7 cellular contexts compared by ENCODE assay signal in the genomic region with DNA sequence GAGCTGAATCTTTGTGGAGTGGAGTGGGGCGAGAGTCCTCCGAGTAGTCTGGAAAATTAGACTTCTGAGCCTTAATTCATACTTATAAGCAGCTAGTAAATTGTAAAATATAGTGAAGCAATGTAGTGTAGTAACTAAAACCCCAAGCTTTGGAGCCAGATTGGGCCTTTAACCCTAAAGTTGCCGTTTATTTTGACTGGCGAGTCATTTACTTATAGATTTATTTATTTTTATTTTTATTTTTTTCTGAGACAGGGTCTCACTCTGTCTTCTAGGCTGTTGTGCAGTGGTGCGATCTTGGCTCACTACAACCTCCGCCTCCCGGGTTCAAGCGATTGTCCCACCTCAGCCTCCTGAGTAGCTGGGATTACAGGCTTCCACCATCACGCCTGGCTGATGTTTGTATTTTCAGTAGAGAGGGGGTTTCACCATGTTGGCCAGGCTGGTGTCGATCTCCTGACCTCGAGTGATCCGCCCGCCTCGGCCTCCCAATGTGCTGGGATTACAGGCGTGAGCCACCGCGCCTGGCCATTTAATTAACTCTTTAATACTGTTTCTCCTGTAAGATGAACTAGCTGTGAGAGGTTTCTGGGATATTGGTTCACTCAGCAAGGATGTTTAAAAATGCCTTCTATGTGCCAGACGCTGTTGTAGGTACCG. TPM values are rescaled to one million over a fixed set of nuclear protein-coding genes. Genes with fewer than 3 reads are reported as not detected.
DNase-seq lines count a peak whose midpoint lies in the region; ATAC-seq, FAIRE-seq and TF ChIP-seq lines count a peak whose summit lies in the region.

No MANE protein-coding gene starts in this region.

- peak overlapping the region; percentile 99 for H3K27ac Mint-ChIP-seq in HFFc6
- H3K27ac Mint-ChIP-seq in activated T-helper 2 cell treated with anti-CD3 and anti-CD28 coated beads, Interferon-gamma antibody, Interleukin-2, Interleukin-4, amounts not matched to agents 10 μg/mL and 5 μg/mL and 100 μg/mL, durations not matched to agents 14 hours and 24 hours and 36 hours = peak overlapping the region; percentile 97
- peak overlapping the region; percentile 100 for H3K27ac Mint-ChIP-seq in stimulated activated memory B cell treated with anti-CD40 and anti-IgM and Interleukin-4, amounts not matched to agents 10 μg/mL and 1 μg/mL and 100 μg/mL, for 72 hours

- H3K36me3 Mint-ChIP-seq in HFFc6 (ENCODE audit: low read depth) = peaks cover 44% of the 10 kb centered on the region
- H3K36me3 Mint-ChIP-seq in activated T-helper 2 cell treated with anti-CD3 and anti-CD28 coated beads, Interferon-gamma antibody, Interleukin-2, Interleukin-4, amounts not matched to agents 10 μg/mL and 5 μg/mL and 100 μg/mL, durations not matched to agents 14 hours and 24 hours and 36 hours (ENCODE audit: low read depth) = peaks cover 46% of the 10 kb centered on the region
- peaks cover 46% of the 10 kb centered on the region for H3K36me3 Mint-ChIP-seq in stimulated activated memory B cell treated with anti-CD40 and anti-IgM and Interleukin-4, amounts not matched to agents 10 μg/mL and 1 μg/mL and 100 μg/mL, for 72 hours

- FAIRE-seq in GM19239 (lab: Jason Lieb, UNC) = no peak

- H3K4me3 ChIP-seq in iPS-15b (ENCODE audit: low read depth, low read length) = peak overlapping the region; percentile 72

- H3K4me1 ChIP-seq in iPS-15b (ENCODE audit: control insufficient read depth, insufficient read depth, low read length) = no peaks in the 10 kb centered on the region

- H3K9me3 Mint-ChIP-seq in HFFc6 = no peaks in the 10 kb centered on the region
- no peaks in the 10 kb centered on the region for H3K9me3 Mint-ChIP-seq in activated T-helper 2 cell treated with anti-CD3 and anti-CD28 coated beads, Interferon-gamma antibody, Interleukin-2, Interleukin-4, amounts not matched to agents 10 μg/mL and 5 μg/mL and 100 μg/mL, durations not matched to agents 14 hours and 24 hours and 36 hours
- no peaks in the 10 kb centered on the region for H3K9me3 Mint-ChIP-seq in stimulated activated memory B cell treated with anti-CD40 and anti-IgM and Interleukin-4, amounts not matched to agents 10 μg/mL and 1 μg/mL and 100 μg/mL, for 72 hours

- peak overlapping the region; percentile 98 for H3K4me3 Mint-ChIP-seq in HFFc6
- peak overlapping the region; percentile 92 for H3K4me3 Mint-ChIP-seq in activated T-helper 2 cell treated with anti-CD3 and anti-CD28 coated beads, Interferon-gamma antibody, Interleukin-2, Interleukin-4, amounts not matched to agents 10 μg/mL and 5 μg/mL and 100 μg/mL, durations not matched to agents 14 hours and 24 hours and 36 hours (ENCODE audit: low read depth)
- peak overlapping the region; percentile 99 for H3K4me3 Mint-ChIP-seq in stimulated activated memory B cell treated with anti-CD40 and anti-IgM and Interleukin-4, amounts not matched to agents 10 μg/mL and 1 μg/mL and 100 μg/mL, for 72 hours

- no peak for TF ChIP-seq CTCF in HFFc6 (IDR thresholded peaks at IDR 0.05)

- H3K36me3 ChIP-seq in iPS-15b (ENCODE audit: control insufficient read depth, insufficient read depth, low read length) = peaks cover 14% of the 10 kb centered on the region

- no peak for ATAC-seq in stimulated activated memory B cell treated with anti-CD40 and anti-IgM and Interleukin-4, amounts not matched to agents 10 μg/mL and 1 μg/mL and 100 μg/mL, for 72 hours
- ATAC-seq in GM21576 (IDR thresholded peaks at IDR 0.05; ENCODE audit: unreplicated experiment) = no peak

- H3K4me1 Mint-ChIP-seq in HFFc6 (ENCODE audit: low read depth) = peaks cover 27% of the 10 kb centered on the region
- H3K4me1 Mint-ChIP-seq in activated T-helper 2 cell treated with anti-CD3 and anti-CD28 coated beads, Interferon-gamma antibody, Interleukin-2, Interleukin-4, amounts not matched to agents 10 μg/mL and 5 μg/mL and 100 μg/mL, durations not matched to agents 14 hours and 24 hours and 36 hours (ENCODE audit: low read depth) = peaks cover 35% of the 10 kb centered on the region
- peaks cover 55% of the 10 kb centered on the region for H3K4me1 Mint-ChIP-seq in stimulated activated memory B cell treated with anti-CD40 and anti-IgM and Interleukin-4, amounts not matched to agents 10 μg/mL and 1 μg/mL and 100 μg/mL, for 72 hours

- peak overlapping the region; percentile 97 for H3K9ac ChIP-seq in iPS-15b (ENCODE audit: low read depth, low read length)

- H3K27me3 Mint-ChIP-seq in HFFc6 (ENCODE audit: insufficient read depth) = peaks cover 5% of the 10 kb centered on the region
- H3K27me3 Mint-ChIP-seq in activated T-helper 2 cell treated with anti-CD3 and anti-CD28 coated beads, Interferon-gamma antibody, Interleukin-2, Interleukin-4, amounts not matched to agents 10 μg/mL and 5 μg/mL and 100 μg/mL, durations not matched to agents 14 hours and 24 hours and 36 hours (ENCODE audit: low read depth) = no peaks in the 10 kb centered on the region
- no peaks in the 10 kb centered on the region for H3K27me3 Mint-ChIP-seq in stimulated activated memory B cell treated with anti-CD40 and anti-IgM and Interleukin-4, amounts not matched to agents 10 μg/mL and 1 μg/mL and 100 μg/mL, for 72 hours

- H3K27me3 ChIP-seq in iPS-15b (ENCODE audit: control insufficient read depth, insufficient read depth, low read length) = no peaks in the 10 kb centered on the region

- H3K9me3 ChIP-seq in iPS-15b (ENCODE audit: control insufficient read depth, insufficient read depth, low read length) = no peaks in the 10 kb centered on the region

- intact Hi-C loops in activated T-helper 2 cell treated with anti-CD3 and anti-CD28 coated beads, Interferon-gamma antibody, Interleukin-2, Interleukin-4, amounts not matched to agents 10 μg/mL and 5 μg/mL and 100 μg/mL, durations not matched to agents 14 hours and 24 hours and 36 hours (cut with micrococcal nuclease) = loop anchor here (2.0 to 5.0 kb wide), 3 partner anchors 78 to 426 kb away; a partner anchor contains a TSS

- DNase-seq in HFFc6 (no peak), nucleus accumbens (lab: John Stamatoyannopoulos, UW) (no peak), GM19239 (ENCODE audit: insufficient read length, low spot score) (no peak)
- DNase-seq in activated T-helper 2 cell treated with anti-CD3 and anti-CD28 coated beads, Interferon-gamma antibody, Interleukin-2, Interleukin-4, amounts not matched to agents 10 μg/mL and 5 μg/mL and 100 μg/mL, durations not matched to agents 14 hours and 24 hours and 36 hours (ENCODE audit: low spot score) = no peak

RNA-seq across cellular contexts. Expression of a gene that starts 0.7 kb away (rescaled TPM):
- total RNA-seq in HFFc6 (2021; fragmentation: NEBNext Ultra II Directional; extraction: Animal tissue kit (Norgen Biotek cat#: 25700)) = 1,000 to 10,000 TPM; 1,416 to 1,929 (median 1,647) TPM
- 2,718 and 2,741 TPM in 2 replicates for total RNA-seq in activated T-helper 2 cell treated with anti-CD3 and anti-CD28 coated beads, Interferon-gamma antibody, Interleukin-2, Interleukin-4, amounts not matched to agents 10 μg/mL and 5 μg/mL and 100 μg/mL, durations not matched to agents 14 hours and 24 hours and 36 hours
